ENCODE assay signal across 8 cellular contexts in genomic region chr14:106766551-106767277, GRCh38.
DNase-seq lines count a peak whose midpoint lies in the region; ATAC-seq and TF ChIP-seq lines count a peak whose summit lies in the region.
"Not testable (repeated sequence)": the region's sequence is repeated elsewhere in the genome, so short reads cannot be mapped to it uniquely, and the experiment has no call there.

No MANE protein-coding gene starts in this region.

- not testable (repeated sequence) for H3K27me3 Mint-ChIP-seq in stimulated activated naive CD8-positive, alpha-beta T cell treated with anti-CD3 and anti-CD28 coated beads, Interleukin-15, amount 100 ng/mL, for 72 hours

- not testable (repeated sequence) for H3K4me3 Mint-ChIP-seq in stimulated activated naive CD8-positive, alpha-beta T cell treated with anti-CD3 and anti-CD28 coated beads, Interleukin-15, amount 100 ng/mL, for 72 hours

- POLR2A ChIA-PET in GM10248 (lab: Yijun Ruan, JAX): not testable (repeated sequence)

- H3K9me3 Mint-ChIP-seq in stimulated activated naive CD8-positive, alpha-beta T cell treated with anti-CD3 and anti-CD28 coated beads, Interleukin-15, amount 100 ng/mL, for 72 hours: not testable (repeated sequence)

- ATAC-seq in stimulated activated naive CD8-positive, alpha-beta T cell treated with anti-CD3 and anti-CD28 coated beads, Interleukin-15, amount 100 ng/mL, for 72 hours: not testable (repeated sequence)

- peak overlapping the region in 1 of 2 donors; percentile 54 for H3K27ac Mint-ChIP-seq in stimulated activated naive CD8-positive, alpha-beta T cell treated with anti-CD3 and anti-CD28 coated beads, Interleukin-15, amount 100 ng/mL, for 72 hours

- peak; percentile 28 for TF ChIP-seq CTCF in GM10248 (IDR thresholded peaks at IDR 0.05; ENCODE audit: control extremely low read depth, extremely low read depth, low read depth, missing control alignments)

- H3K4me1 Mint-ChIP-seq in stimulated activated naive CD8-positive, alpha-beta T cell treated with anti-CD3 and anti-CD28 coated beads, Interleukin-15, amount 100 ng/mL, for 72 hours: peaks cover 41% of the 10 kb centered on the region

- CTCF ChIA-PET in GM10248 (lab: Yijun Ruan, JAX): interaction anchor here (1.4 to 2.3 kb wide), 5 partner anchors 8 to 75 kb away, joined by 3 to 16 read pairs (median 3); no protein-coding TSS in a partner anchor

- not testable (repeated sequence) for DNase-seq in GM10248 (ENCODE audit: extremely low spot score)
- DNase-seq in MV-4-11 (lab: John Stamatoyannopoulos, UW) (peak; percentile 67), T-helper 2 cell (peak in 3 of 5 experiments; percentile 30 to 83 (median 37)), iPS-NIHi7 (ENCODE audit: extremely low spot score) (peak; percentile 0)
- DNase-seq in activated CD8-positive, alpha-beta memory T cell treated with anti-CD3 and anti-CD28 coated beads for 24 hours: peak; percentile 82
- peak; percentile 65 for DNase-seq in activated gamma-delta T cell treated with anti-CD3 and anti-CD28 coated beads, Interleukin-2, amount 50 U/mL, for 16 hours (ENCODE audit: low read depth)
- DNase-seq in stimulated activated CD4-positive, alpha-beta T cell treated with anti-CD3 and anti-CD28 coated beads, Interleukin-2, amount 100 ng/mL, for 24 hours: peak; percentile 61 to 62
- peak; percentile 46 to 49 for DNase-seq in stimulated activated naive CD8-positive, alpha-beta T cell treated with anti-CD3 and anti-CD28 coated beads, Interleukin-15, amount 100 ng/mL, for 72 hours
